In the genomic region with DNA sequence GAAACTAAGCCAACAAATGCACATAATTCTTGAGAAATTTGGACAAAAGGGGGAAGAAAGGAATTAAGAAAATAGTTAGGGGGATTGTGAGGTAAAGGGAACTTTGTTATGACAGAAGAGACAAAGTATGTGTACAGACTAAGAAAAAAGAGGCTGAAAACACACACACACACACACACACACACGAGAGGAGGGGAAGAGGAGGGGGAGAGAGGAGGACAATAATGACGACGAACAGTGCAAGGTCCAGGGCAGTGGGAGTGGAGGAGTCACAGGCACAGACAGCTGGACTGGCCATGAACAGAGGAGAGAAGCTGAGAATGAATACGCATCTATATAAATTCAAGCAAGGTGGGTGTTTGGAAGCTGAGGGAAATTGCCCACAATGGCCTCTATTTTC, we compare ENCODE assay signal across 1 cellular context.
TF ChIP-seq lines count a peak whose summit lies in the region.

No MANE protein-coding gene starts in this region.

TF ChIP-seq in HepG2, 621 proteins besides CTCF, POLR2A, EP300 and RAD21 (continued from another document and continues in another):
- TF ChIP-seq, protein P1, sequence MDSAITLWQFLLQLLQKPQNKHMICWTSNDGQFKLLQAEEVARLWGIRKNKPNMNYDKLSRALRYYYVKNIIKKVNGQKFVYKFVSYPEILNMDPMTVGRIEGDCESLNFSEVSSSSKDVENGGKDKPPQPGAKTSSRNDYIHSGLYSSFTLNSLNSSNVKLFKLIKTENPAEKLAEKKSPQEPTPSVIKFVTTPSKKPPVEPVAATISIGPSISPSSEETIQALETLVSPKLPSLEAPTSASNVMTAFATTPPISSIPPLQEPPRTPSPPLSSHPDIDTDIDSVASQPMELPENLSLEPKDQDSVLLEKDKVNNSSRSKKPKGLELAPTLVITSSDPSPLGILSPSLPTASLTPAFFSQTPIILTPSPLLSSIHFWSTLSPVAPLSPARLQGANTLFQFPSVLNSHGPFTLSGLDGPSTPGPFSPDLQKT (CRISPR knock-in tag; IDR thresholded peaks at IDR 0.05; ENCODE audit: borderline replicate concordance) = no peak
- TF ChIP-seq, protein P2, sequence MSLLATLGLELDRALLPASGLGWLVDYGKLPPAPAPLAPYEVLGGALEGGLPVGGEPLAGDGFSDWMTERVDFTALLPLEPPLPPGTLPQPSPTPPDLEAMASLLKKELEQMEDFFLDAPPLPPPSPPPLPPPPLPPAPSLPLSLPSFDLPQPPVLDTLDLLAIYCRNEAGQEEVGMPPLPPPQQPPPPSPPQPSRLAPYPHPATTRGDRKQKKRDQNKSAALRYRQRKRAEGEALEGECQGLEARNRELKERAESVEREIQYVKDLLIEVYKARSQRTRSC (CRISPR knock-in tag; IDR thresholded peaks at IDR 0.05; ENCODE audit: low read depth) = no peak
- TF ChIP-seq, protein P3, sequence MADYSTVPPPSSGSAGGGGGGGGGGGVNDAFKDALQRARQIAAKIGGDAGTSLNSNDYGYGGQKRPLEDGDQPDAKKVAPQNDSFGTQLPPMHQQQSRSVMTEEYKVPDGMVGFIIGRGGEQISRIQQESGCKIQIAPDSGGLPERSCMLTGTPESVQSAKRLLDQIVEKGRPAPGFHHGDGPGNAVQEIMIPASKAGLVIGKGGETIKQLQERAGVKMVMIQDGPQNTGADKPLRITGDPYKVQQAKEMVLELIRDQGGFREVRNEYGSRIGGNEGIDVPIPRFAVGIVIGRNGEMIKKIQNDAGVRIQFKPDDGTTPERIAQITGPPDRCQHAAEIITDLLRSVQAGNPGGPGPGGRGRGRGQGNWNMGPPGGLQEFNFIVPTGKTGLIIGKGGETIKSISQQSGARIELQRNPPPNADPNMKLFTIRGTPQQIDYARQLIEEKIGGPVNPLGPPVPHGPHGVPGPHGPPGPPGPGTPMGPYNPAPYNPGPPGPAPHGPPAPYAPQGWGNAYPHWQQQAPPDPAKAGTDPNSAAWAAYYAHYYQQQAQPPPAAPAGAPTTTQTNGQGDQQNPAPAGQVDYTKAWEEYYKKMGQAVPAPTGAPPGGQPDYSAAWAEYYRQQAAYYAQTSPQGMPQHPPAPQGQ (CRISPR knock-in tag; IDR thresholded peaks at IDR 0.05; ENCODE audit: borderline replicate concordance) = no peak
- TF ChIP-seq, protein P4, sequence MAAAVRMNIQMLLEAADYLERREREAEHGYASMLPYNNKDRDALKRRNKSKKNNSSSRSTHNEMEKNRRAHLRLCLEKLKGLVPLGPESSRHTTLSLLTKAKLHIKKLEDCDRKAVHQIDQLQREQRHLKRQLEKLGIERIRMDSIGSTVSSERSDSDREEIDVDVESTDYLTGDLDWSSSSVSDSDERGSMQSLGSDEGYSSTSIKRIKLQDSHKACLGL (CRISPR knock-in tag; IDR thresholded peaks at IDR 0.05) = no peak
- TF ChIP-seq GATAD1 (CRISPR knock-in tag; IDR thresholded peaks at IDR 0.05) (no peak), MIER3 (CRISPR knock-in tag; IDR thresholded peaks at IDR 0.05; ENCODE audit: borderline replicate concordance) (no peak), ZNF256 (CRISPR knock-in tag; conservative IDR thresholded peaks at IDR 0.05) (no peak), BCL6 (CRISPR knock-in tag; IDR thresholded peaks at IDR 0.05) (no peak), ETV6 (CRISPR knock-in tag; conservative IDR thresholded peaks at IDR 0.05) (no peak), NCOR1 (IDR thresholded peaks at IDR 0.05; ENCODE audit: borderline replicate concordance, low read length) (peak; percentile 92), TCF12 (IDR thresholded peaks at IDR 0.05) (no peak), TCF12 (CRISPR knock-in tag; IDR thresholded peaks at IDR 0.05) (no peak), TCF7 (IDR thresholded peaks at IDR 0.05; ENCODE audit: low read depth) (0 out of 2 replicates have a peak, but pooled peaks have one; percentile 21), ONECUT2 (CRISPR knock-in tag; IDR thresholded peaks at IDR 0.05) (no peak), ZNF605 (CRISPR knock-in tag; IDR thresholded peaks at IDR 0.05) (peak; percentile 69; the same call in 1 of the 2 replicates), TMF1 (CRISPR knock-in tag; IDR thresholded peaks at IDR 0.05; ENCODE audit: low read depth) (no peak), PHF5A (CRISPR knock-in tag; IDR thresholded peaks at IDR 0.05; ENCODE audit: low read depth, unreplicated experiment) (peak; percentile 24), STAG1 (CRISPR knock-in tag; IDR thresholded peaks at IDR 0.05) (no peak), RFX1 (IDR thresholded peaks at IDR 0.05) (no peak), PRMT3 (CRISPR knock-in tag; IDR thresholded peaks at IDR 0.05; ENCODE audit: borderline replicate concordance, low read depth) (no peak), KDM4B (CRISPR knock-in tag; IDR thresholded peaks at IDR 0.05) (no peak), RFXAP (CRISPR knock-in tag; IDR thresholded peaks at IDR 0.05; ENCODE audit: borderline replicate concordance) (no peak), HDAC2 (CRISPR knock-in tag; IDR thresholded peaks at IDR 0.05) (peak; percentile 15; the same call in 1 of the 2 replicates), ZNF282 (IDR thresholded peaks at IDR 0.05; ENCODE audit: partially characterized antibody) (no peak), FOSL1 (CRISPR knock-in tag; IDR thresholded peaks at IDR 0.05; ENCODE audit: borderline replicate concordance) (no peak), ZNF317 (CRISPR knock-in tag; IDR thresholded peaks at IDR 0.05) (peak; percentile 80), ZNF335 (CRISPR knock-in tag; IDR thresholded peaks at IDR 0.05) (no peak), IKZF1 (IDR thresholded peaks at IDR 0.05) (no peak), KDM2A (CRISPR knock-in tag; IDR thresholded peaks at IDR 0.05; ENCODE audit: borderline replicate concordance, low read depth) (no peak), MTF2 (CRISPR knock-in tag; IDR thresholded peaks at IDR 0.05; ENCODE audit: borderline replicate concordance) (no peak)
- TF ChIP-seq, protein P5, sequence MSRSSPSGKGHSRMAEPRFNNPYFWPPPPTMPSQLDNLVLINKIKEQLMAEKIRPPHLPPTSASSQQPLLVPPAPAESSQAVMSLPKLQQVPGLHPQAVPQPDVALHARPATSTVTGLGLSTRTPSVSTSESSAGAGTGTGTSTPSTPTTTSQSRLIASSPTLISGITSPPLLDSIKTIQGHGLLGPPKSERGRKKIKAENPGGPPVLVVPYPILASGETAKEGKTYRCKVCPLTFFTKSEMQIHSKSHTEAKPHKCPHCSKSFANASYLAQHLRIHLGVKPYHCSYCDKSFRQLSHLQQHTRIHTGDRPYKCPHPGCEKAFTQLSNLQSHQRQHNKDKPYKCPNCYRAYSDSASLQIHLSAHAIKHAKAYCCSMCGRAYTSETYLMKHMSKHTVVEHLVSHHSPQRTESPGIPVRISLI (CRISPR knock-in tag; IDR thresholded peaks at IDR 0.05; ENCODE audit: borderline replicate concordance) = peak; percentile 90; the same call in 1 of the 2 replicates
- TF ChIP-seq, protein P6, sequence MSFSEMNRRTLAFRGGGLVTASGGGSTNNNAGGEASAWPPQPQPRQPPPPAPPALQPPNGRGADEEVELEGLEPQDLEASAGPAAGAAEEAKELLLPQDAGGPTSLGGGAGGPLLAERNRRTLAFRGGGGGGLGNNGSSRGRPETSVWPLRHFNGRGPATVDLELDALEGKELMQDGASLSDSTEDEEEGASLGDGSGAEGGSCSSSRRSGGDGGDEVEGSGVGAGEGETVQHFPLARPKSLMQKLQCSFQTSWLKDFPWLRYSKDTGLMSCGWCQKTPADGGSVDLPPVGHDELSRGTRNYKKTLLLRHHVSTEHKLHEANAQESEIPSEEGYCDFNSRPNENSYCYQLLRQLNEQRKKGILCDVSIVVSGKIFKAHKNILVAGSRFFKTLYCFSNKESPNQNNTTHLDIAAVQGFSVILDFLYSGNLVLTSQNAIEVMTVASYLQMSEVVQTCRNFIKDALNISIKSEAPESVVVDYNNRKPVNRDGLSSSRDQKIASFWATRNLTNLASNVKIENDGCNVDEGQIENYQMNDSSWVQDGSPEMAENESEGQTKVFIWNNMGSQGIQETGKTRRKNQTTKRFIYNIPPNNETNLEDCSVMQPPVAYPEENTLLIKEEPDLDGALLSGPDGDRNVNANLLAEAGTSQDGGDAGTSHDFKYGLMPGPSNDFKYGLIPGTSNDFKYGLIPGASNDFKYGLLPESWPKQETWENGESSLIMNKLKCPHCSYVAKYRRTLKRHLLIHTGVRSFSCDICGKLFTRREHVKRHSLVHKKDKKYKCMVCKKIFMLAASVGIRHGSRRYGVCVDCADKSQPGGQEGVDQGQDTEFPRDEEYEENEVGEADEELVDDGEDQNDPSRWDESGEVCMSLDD (CRISPR knock-in tag; IDR thresholded peaks at IDR 0.05; ENCODE audit: borderline replicate concordance) = no peak
- TF ChIP-seq, protein P7, sequence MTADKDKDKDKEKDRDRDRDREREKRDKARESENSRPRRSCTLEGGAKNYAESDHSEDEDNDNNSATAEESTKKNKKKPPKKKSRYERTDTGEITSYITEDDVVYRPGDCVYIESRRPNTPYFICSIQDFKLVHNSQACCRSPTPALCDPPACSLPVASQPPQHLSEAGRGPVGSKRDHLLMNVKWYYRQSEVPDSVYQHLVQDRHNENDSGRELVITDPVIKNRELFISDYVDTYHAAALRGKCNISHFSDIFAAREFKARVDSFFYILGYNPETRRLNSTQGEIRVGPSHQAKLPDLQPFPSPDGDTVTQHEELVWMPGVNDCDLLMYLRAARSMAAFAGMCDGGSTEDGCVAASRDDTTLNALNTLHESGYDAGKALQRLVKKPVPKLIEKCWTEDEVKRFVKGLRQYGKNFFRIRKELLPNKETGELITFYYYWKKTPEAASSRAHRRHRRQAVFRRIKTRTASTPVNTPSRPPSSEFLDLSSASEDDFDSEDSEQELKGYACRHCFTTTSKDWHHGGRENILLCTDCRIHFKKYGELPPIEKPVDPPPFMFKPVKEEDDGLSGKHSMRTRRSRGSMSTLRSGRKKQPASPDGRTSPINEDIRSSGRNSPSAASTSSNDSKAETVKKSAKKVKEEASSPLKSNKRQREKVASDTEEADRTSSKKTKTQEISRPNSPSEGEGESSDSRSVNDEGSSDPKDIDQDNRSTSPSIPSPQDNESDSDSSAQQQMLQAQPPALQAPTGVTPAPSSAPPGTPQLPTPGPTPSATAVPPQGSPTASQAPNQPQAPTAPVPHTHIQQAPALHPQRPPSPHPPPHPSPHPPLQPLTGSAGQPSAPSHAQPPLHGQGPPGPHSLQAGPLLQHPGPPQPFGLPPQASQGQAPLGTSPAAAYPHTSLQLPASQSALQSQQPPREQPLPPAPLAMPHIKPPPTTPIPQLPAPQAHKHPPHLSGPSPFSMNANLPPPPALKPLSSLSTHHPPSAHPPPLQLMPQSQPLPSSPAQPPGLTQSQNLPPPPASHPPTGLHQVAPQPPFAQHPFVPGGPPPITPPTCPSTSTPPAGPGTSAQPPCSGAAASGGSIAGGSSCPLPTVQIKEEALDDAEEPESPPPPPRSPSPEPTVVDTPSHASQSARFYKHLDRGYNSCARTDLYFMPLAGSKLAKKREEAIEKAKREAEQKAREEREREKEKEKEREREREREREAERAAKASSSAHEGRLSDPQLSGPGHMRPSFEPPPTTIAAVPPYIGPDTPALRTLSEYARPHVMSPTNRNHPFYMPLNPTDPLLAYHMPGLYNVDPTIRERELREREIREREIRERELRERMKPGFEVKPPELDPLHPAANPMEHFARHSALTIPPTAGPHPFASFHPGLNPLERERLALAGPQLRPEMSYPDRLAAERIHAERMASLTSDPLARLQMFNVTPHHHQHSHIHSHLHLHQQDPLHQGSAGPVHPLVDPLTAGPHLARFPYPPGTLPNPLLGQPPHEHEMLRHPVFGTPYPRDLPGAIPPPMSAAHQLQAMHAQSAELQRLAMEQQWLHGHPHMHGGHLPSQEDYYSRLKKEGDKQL (CRISPR knock-in tag; IDR thresholded peaks at IDR 0.05; ENCODE audit: low read depth) = no peak
- TF ChIP-seq, protein P8, sequence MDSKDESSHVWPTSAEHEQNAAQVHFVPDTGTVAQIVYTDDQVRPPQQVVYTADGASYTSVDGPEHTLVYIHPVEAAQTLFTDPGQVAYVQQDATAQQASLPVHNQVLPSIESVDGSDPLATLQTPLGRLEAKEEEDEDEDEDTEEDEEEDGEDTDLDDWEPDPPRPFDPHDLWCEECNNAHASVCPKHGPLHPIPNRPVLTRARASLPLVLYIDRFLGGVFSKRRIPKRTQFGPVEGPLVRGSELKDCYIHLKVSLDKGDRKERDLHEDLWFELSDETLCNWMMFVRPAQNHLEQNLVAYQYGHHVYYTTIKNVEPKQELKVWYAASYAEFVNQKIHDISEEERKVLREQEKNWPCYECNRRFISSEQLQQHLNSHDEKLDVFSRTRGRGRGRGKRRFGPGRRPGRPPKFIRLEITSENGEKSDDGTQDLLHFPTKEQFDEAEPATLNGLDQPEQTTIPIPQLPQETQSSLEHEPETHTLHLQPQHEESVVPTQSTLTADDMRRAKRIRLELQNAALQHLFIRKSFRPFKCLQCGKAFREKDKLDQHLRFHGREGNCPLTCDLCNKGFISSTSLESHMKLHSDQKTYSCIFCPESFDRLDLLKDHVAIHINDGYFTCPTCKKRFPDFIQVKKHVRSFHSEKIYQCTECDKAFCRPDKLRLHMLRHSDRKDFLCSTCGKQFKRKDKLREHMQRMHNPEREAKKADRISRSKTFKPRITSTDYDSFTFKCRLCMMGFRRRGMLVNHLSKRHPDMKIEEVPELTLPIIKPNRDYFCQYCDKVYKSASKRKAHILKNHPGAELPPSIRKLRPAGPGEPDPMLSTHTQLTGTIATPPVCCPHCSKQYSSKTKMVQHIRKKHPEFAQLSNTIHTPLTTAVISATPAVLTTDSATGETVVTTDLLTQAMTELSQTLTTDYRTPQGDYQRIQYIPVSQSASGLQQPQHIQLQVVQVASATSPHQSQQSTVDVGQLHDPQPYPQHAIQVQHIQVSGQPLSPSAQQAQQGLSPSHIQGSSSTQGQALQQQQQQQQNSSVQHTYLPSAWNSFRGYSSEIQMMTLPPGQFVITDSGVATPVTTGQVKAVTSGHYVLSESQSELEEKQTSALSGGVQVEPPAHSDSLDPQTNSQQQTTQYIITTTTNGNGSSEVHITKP (CRISPR knock-in tag; IDR thresholded peaks at IDR 0.05; ENCODE audit: low read depth) = no peak
- TF ChIP-seq, protein P9, sequence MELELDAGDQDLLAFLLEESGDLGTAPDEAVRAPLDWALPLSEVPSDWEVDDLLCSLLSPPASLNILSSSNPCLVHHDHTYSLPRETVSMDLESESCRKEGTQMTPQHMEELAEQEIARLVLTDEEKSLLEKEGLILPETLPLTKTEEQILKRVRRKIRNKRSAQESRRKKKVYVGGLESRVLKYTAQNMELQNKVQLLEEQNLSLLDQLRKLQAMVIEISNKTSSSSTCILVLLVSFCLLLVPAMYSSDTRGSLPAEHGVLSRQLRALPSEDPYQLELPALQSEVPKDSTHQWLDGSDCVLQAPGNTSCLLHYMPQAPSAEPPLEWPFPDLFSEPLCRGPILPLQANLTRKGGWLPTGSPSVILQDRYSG (CRISPR knock-in tag; IDR thresholded peaks at IDR 0.05) = no peak
- TF ChIP-seq, protein P10, sequence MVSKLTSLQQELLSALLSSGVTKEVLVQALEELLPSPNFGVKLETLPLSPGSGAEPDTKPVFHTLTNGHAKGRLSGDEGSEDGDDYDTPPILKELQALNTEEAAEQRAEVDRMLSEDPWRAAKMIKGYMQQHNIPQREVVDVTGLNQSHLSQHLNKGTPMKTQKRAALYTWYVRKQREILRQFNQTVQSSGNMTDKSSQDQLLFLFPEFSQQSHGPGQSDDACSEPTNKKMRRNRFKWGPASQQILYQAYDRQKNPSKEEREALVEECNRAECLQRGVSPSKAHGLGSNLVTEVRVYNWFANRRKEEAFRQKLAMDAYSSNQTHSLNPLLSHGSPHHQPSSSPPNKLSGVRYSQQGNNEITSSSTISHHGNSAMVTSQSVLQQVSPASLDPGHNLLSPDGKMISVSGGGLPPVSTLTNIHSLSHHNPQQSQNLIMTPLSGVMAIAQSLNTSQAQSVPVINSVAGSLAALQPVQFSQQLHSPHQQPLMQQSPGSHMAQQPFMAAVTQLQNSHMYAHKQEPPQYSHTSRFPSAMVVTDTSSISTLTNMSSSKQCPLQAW (CRISPR knock-in tag; IDR thresholded peaks at IDR 0.05) = no peak
